Comparison of ENCODE assay signal across 2 cellular contexts in the genomic region with DNA sequence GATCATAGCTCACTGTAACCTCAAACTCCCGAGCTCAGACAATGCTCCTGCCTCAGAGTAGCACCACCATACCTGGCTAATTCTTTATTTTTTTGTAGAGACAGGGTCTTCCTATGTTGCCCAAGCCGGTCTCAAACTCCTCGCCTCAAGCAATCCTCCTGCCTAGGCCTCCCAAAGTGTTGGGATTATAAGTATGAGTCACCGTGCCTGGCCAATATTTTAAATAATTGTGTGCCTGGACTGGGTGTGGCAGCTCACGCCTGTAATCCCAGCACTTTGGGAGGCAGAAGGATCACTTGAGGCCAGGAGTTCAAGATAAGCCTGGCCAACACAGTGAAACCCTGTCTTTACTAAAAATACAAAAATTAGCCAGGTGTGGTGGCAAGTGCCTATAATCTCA. TPM values are rescaled to one million over a fixed set of nuclear protein-coding genes. Genes with fewer than 3 reads are reported as not detected.
"Had no signal": no experiment of that assay in that cellular context is flagged by ENCODE, and none has a peak within 500 bp of the region (broad histone marks: within the 10 kb centered on the region; RNA-seq: fewer than 3 reads in every experiment).

No MANE protein-coding gene starts in this region.

RNA-seq across cellular contexts. Expression of gene TMEM88, which starts 9.5 kb away (rescaled TPM):
- polyA plus RNA-seq: fibroblast of lung; naive thymus-derived CD4-positive, alpha-beta T cell had no signal
